27 cellular contexts compared by ENCODE assay signal in genomic region chr12:48017496-48017895, GRCh38. TPM values are rescaled to one million over a fixed set of nuclear protein-coding genes. Genes with fewer than 3 reads are reported as not detected.
"Had no signal": no experiment of that assay in that cellular context is flagged by ENCODE, and none has a peak within 500 bp of the region (broad histone marks: within the 10 kb centered on the region; RNA-seq: fewer than 3 reads in every experiment).

No MANE protein-coding gene starts in this region.

- H3K4me1 Mint-ChIP-seq: activated CD4-positive, alpha-beta memory T cell treated with anti-CD3 and anti-CD28 coated beads, Interleukin-2, amount 10 ng/mL, durations not matched to agents 7 days and 5 days; activated CD4-positive, alpha-beta T cell treated with anti-CD3 and anti-CD28 coated beads, Interleukin-2, amount 10 ng/mL, durations not matched to agents 7 days and 5 days; memory B cell; naive thymus-derived CD8-positive, alpha-beta T cell; stimulated activated effector memory CD8-positive, alpha-beta T cell treated with anti-CD3 and anti-CD28 coated beads, Interleukin-12 subunit alpha, Interleukin-12 subunit beta, amount 100 ng/mL, for 72 hours had no signal

- H3K9me3 Mint-ChIP-seq: activated CD4-positive, alpha-beta memory T cell treated with anti-CD3 and anti-CD28 coated beads, Interleukin-2, amount 10 ng/mL, durations not matched to agents 7 days and 5 days; activated CD4-positive, alpha-beta T cell treated with anti-CD3 and anti-CD28 coated beads, Interleukin-2, amount 10 ng/mL, durations not matched to agents 7 days and 5 days; activated naive CD4-positive, alpha-beta T cell treated with anti-CD3 and anti-CD28 coated beads, Interleukin-2, amount 50 U/mL, for 72 hours; activated T-cell treated with anti-CD3 and anti-CD28 coated beads, Interleukin-2, amount 50 U/mL, for 24 hours; memory B cell; naive thymus-derived CD8-positive, alpha-beta T cell; stimulated activated effector memory CD8-positive, alpha-beta T cell treated with anti-CD3 and anti-CD28 coated beads, Interleukin-12 subunit alpha, Interleukin-12 subunit beta, amount 100 ng/mL, for 72 hours; stimulated activated naive CD8-positive, alpha-beta T cell treated with anti-CD3 and anti-CD28 coated beads, Interleukin-15, Interleukin-2, amounts not matched to agents 100 ng/mL and 50 ng/mL, for 24 hours; T-helper 1 cell treated with Interleukin-12 subunit alpha and Interleukin-12 subunit beta and Interleukin-4 antibody, amounts not matched to agents 30 μg/mL and 1 μg/mL, for 36 hours; type B pancreatic cell had no signal

- H3K27ac ChIP-seq: breast epithelium, gastroesophageal sphincter, sigmoid colon, uterus, WERI-Rb-1 had no signal

- H3K27ac Mint-ChIP-seq: activated CD4-positive, alpha-beta memory T cell treated with anti-CD3 and anti-CD28 coated beads, Interleukin-2, amount 10 ng/mL, durations not matched to agents 7 days and 5 days; activated CD4-positive, alpha-beta T cell treated with anti-CD3 and anti-CD28 coated beads, Interleukin-2, amount 10 ng/mL, durations not matched to agents 7 days and 5 days; activated naive CD4-positive, alpha-beta T cell treated with anti-CD3 and anti-CD28 coated beads, Interleukin-2, amount 50 U/mL, for 72 hours; activated T-cell treated with anti-CD3 and anti-CD28 coated beads, Interleukin-2, amount 50 U/mL, for 24 hours; memory B cell; naive thymus-derived CD8-positive, alpha-beta T cell; stimulated activated effector memory CD8-positive, alpha-beta T cell treated with anti-CD3 and anti-CD28 coated beads, Interleukin-12 subunit alpha, Interleukin-12 subunit beta, amount 100 ng/mL, for 72 hours; stimulated activated naive CD8-positive, alpha-beta T cell treated with anti-CD3 and anti-CD28 coated beads, Interleukin-15, Interleukin-2, amounts not matched to agents 100 ng/mL and 50 ng/mL, for 24 hours; T-helper 1 cell treated with Interleukin-12 subunit alpha and Interleukin-12 subunit beta and Interleukin-4 antibody, amounts not matched to agents 30 μg/mL and 1 μg/mL, for 36 hours; type B pancreatic cell had no signal

- H3K36me3 Mint-ChIP-seq: activated naive CD4-positive, alpha-beta T cell treated with anti-CD3 and anti-CD28 coated beads, Interleukin-2, amount 50 U/mL, for 72 hours; memory B cell; naive thymus-derived CD8-positive, alpha-beta T cell; stimulated activated effector memory CD8-positive, alpha-beta T cell treated with anti-CD3 and anti-CD28 coated beads, Interleukin-12 subunit alpha, Interleukin-12 subunit beta, amount 100 ng/mL, for 72 hours; type B pancreatic cell had no signal

- ATAC-seq: activated CD4-positive, CD25-positive, alpha-beta regulatory T cell treated with anti-CD3 and anti-CD28 coated beads, Interleukin-2, amount 50 U/mL, for 24 hours; activated naive CD4-positive, alpha-beta T cell treated with anti-CD3 and anti-CD28 coated beads, Interleukin-2, amount 50 U/mL, for 72 hours; gastroesophageal sphincter; naive thymus-derived CD8-positive, alpha-beta T cell; stimulated activated effector memory CD8-positive, alpha-beta T cell treated with anti-CD3 and anti-CD28 coated beads, Interleukin-12 subunit alpha, Interleukin-12 subunit beta, amount 100 ng/mL, for 72 hours had no signal

- H3K4me3 Mint-ChIP-seq: activated CD4-positive, alpha-beta memory T cell treated with anti-CD3 and anti-CD28 coated beads, Interleukin-2, amount 10 ng/mL, durations not matched to agents 7 days and 5 days; activated CD4-positive, alpha-beta T cell treated with anti-CD3 and anti-CD28 coated beads, Interleukin-2, amount 10 ng/mL, durations not matched to agents 7 days and 5 days; activated T-cell treated with anti-CD3 and anti-CD28 coated beads, Interleukin-2, amount 50 U/mL, for 24 hours; memory B cell; naive thymus-derived CD8-positive, alpha-beta T cell; stimulated activated effector memory CD8-positive, alpha-beta T cell treated with anti-CD3 and anti-CD28 coated beads, Interleukin-12 subunit alpha, Interleukin-12 subunit beta, amount 100 ng/mL, for 72 hours; stimulated activated naive CD8-positive, alpha-beta T cell treated with anti-CD3 and anti-CD28 coated beads, Interleukin-15, Interleukin-2, amounts not matched to agents 100 ng/mL and 50 ng/mL, for 24 hours; T-helper 1 cell treated with Interleukin-12 subunit alpha and Interleukin-12 subunit beta and Interleukin-4 antibody, amounts not matched to agents 30 μg/mL and 1 μg/mL, for 36 hours; type B pancreatic cell had no signal

- DNase-seq: activated CD4-positive, alpha-beta memory T cell treated with anti-CD3 and anti-CD28 coated beads, Interleukin-2, amount 10 ng/mL, durations not matched to agents 7 days and 5 days; activated CD4-positive, alpha-beta T cell treated with anti-CD3 and anti-CD28 coated beads, Interleukin-2, amount 10 ng/mL, durations not matched to agents 7 days and 5 days; activated CD8-positive, alpha-beta memory T cell treated with anti-CD3 and anti-CD28 coated beads, Interleukin-2, amount 50 U/mL, for 48 hours; activated naive CD4-positive, alpha-beta T cell; activated T-cell treated with anti-CD3 and anti-CD28 coated beads, Interleukin-2, amount 50 U/mL, for 24 hours; central memory CD4-positive, alpha-beta T cell; kidney; naive thymus-derived CD8-positive, alpha-beta T cell; sigmoid colon; stimulated activated CD4-positive, alpha-beta T cell treated with anti-CD3 and anti-CD28 coated beads, Interleukin-4, amount 100 ng/mL, for 24 hours; T-helper 9 cell; uterus; WERI-Rb-1 had no signal

RNA-seq across cellular contexts. Expression of gene COL2A1, which starts 13.2 kb away (rescaled TPM):
- total RNA-seq: activated CD4-positive, alpha-beta memory T cell treated with anti-CD3 and anti-CD28 coated beads, Interleukin-2, amount 10 ng/mL, durations not matched to agents 7 days and 5 days; activated CD4-positive, alpha-beta T cell treated with anti-CD3 and anti-CD28 coated beads, Interleukin-2, amount 10 ng/mL, durations not matched to agents 7 days and 5 days; activated naive CD4-positive, alpha-beta T cell treated with anti-CD3 and anti-CD28 coated beads, Interleukin-2, amount 50 U/mL, for 72 hours; endothelial cell of umbilical vein; fibroblast of lung; gastroesophageal sphincter; kidney; posterior vena cava; renal cortical epithelial cell; sigmoid colon; subcutaneous adipose tissue had no signal
